In the genomic region with DNA sequence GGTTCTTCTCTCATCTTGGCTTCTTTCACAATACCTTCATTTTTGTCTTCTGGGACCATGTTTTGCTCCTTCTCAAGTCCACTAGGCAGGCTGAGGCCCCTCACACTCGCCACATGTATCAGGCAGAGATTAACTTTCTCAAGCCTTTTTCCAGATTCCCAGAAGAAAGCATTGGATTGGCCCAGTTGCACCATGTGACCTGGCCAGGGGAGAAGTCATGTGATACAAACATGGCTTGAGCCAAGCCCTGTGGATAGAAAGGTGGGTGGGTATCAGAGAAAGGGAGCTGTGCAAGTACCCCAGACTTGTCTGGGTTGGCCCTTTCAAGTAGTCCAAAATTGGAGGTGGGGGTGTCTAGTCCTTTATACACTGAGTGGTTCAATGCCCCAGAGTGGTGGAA, we compare ENCODE assay signal across 26 cellular contexts. TPM values are rescaled to one million over a fixed set of nuclear protein-coding genes. Genes with fewer than 3 reads are reported as not detected.
A peak's percentile ranks its signal among the peaks of the same experiment; 100 is the strongest.
DNase-seq lines count a peak whose midpoint lies in the region; ATAC-seq and TF ChIP-seq lines count a peak whose summit lies in the region.
"Had no signal": no experiment of that assay in that cellular context is flagged by ENCODE, and none has a peak within 500 bp of the region (broad histone marks: within the 10 kb centered on the region; RNA-seq: fewer than 3 reads in every experiment).

No MANE protein-coding gene starts in this region.

- no peaks in the 10 kb centered on the region for H3K27me3 Mint-ChIP-seq in activated naive CD4-positive, alpha-beta T cell treated with anti-CD3 and anti-CD28 coated beads, Interleukin-2, amount 50 U/mL, for 24 hours
- peaks cover 7% of the 10 kb centered on the region for H3K27me3 Mint-ChIP-seq in activated naive CD4-positive, alpha-beta T cell treated with anti-CD3 and anti-CD28 coated beads, Interleukin-2, amount 10 ng/mL, durations not matched to agents 7 days and 5 days
- H3K27me3 Mint-ChIP-seq: CD4-positive, alpha-beta memory T cell had no signal

- no peak overlapping the region for H3K4me3 Mint-ChIP-seq in activated naive CD4-positive, alpha-beta T cell treated with anti-CD3 and anti-CD28 coated beads, Interleukin-2, amount 50 U/mL, for 24 hours
- no peak overlapping the region for H3K4me3 Mint-ChIP-seq in activated naive CD4-positive, alpha-beta T cell treated with anti-CD3 and anti-CD28 coated beads, Interleukin-2, amount 10 ng/mL, durations not matched to agents 7 days and 5 days
- H3K4me3 Mint-ChIP-seq: CD4-positive, alpha-beta memory T cell; HFFc6; T-cell had no signal

- no peaks in the 10 kb centered on the region for H3K79me2 ChIP-seq in PC-9 (ENCODE audit: low read depth)
- no peaks in the 10 kb centered on the region for H3K79me2 ChIP-seq in Karpas-422 (ENCODE audit: low read length)

- no peak for TF ChIP-seq CTCF in PC-9 (conservative IDR thresholded peaks at IDR 0.05)

- intact Hi-C loops in PC-9 (cut with micrococcal nuclease; ENCODE audit: unreplicated experiment), result no loop called here

- H4K20me1 ChIP-seq in PC-9 (ENCODE audit: insufficient read depth) (no peaks in the 10 kb centered on the region), Karpas-422 (ENCODE audit: insufficient read depth, low read depth, low read length) (no peaks in the 10 kb centered on the region)
- H4K20me1 ChIP-seq: BLaER1 had no signal

- no peaks in the 10 kb centered on the region for H3K9me3 Mint-ChIP-seq in activated naive CD4-positive, alpha-beta T cell treated with anti-CD3 and anti-CD28 coated beads, Interleukin-2, amount 50 U/mL, for 24 hours
- H3K9me3 Mint-ChIP-seq in activated naive CD4-positive, alpha-beta T cell treated with anti-CD3 and anti-CD28 coated beads, Interleukin-2, amount 10 ng/mL, durations not matched to agents 7 days and 5 days, result no peaks in the 10 kb centered on the region
- H3K9me3 Mint-ChIP-seq: CD4-positive, alpha-beta memory T cell; HFFc6; T-cell had no signal

- H3K9ac ChIP-seq in Karpas-422 (ENCODE audit: low read length), result no peak overlapping the region
- H3K9ac ChIP-seq: BLaER1, GM23248 had no signal

- H3K27ac Mint-ChIP-seq in activated naive CD4-positive, alpha-beta T cell treated with anti-CD3 and anti-CD28 coated beads, Interleukin-2, amount 50 U/mL, for 24 hours, result peak overlapping the region; percentile 4
- H3K27ac Mint-ChIP-seq in activated naive CD4-positive, alpha-beta T cell treated with anti-CD3 and anti-CD28 coated beads, Interleukin-2, amount 10 ng/mL, durations not matched to agents 7 days and 5 days, result no peak overlapping the region
- H3K27ac Mint-ChIP-seq: CD4-positive, alpha-beta memory T cell; HFFc6; T-cell had no signal

- CTCF ChIA-PET in activated naive CD4-positive, alpha-beta T cell treated with anti-CD3 and anti-CD28 coated beads, Interleukin-2, amount 10 ng/mL, durations not matched to agents 7 days and 5 days (lab: Charles Lee), result no interaction called here
- CTCF ChIA-PET in PC-9 (lab: Charles Lee), result no interaction called here

- BruUV-seq in PC-9 (replicated peaks; lab: Mats Ljungman, UMichigan), result no TSS peak

- POLR2A ChIA-PET in PC-9 (lab: Charles Lee; ENCODE audit: unreplicated experiment), result interaction anchor here (0.6 kb wide), 1 partner anchor 40 kb away, joined by 3 read pairs; no protein-coding TSS in a partner anchor

- H3K36me3 ChIP-seq in PC-9 (ENCODE audit: low read depth) (no peaks in the 10 kb centered on the region), Karpas-422 (ENCODE audit: insufficient read depth, low read length) (no peaks in the 10 kb centered on the region)
- H3K36me3 ChIP-seq: BLaER1, MG63, Peyer's patch had no signal

- H3K4me2 ChIP-seq in PC-9 (0 out of 2 replicates have a peak overlapping the region, but pooled peaks have one; percentile 1), Karpas-422 (ENCODE audit: low read depth, low read length, poor library complexity, severe bottlenecking) (no peak overlapping the region)
- H3K4me2 ChIP-seq: BLaER1 had no signal

- H3K4me1 ChIP-seq in PC-9 (replicated peaks; ENCODE audit: insufficient read depth), result peaks cover 16% of the 10 kb centered on the region; the same call in 1 of the 2 replicates
- no peaks in the 10 kb centered on the region for H3K4me1 ChIP-seq in Karpas-422 (ENCODE audit: low read length)
- H3K4me1 ChIP-seq: Peyer's patch had no signal

- H2AFZ ChIP-seq in PC-9 (no peak overlapping the region), Karpas-422 (ENCODE audit: low read length) (no peak overlapping the region)
- H2AFZ ChIP-seq: GM23248 had no signal

- DNase-seq in activated naive CD4-positive, alpha-beta T cell treated with anti-CD3 and anti-CD28 coated beads, Interleukin-2, amount 10 ng/mL, durations not matched to agents 7 days and 5 days, result no peak
- DNase-seq in PC-9, result no peak
- peak; percentile 7 for DNase-seq in islet precursor cell
- DNase-seq in NCI-H2107 treated with DMSO at 0.1 percent for 48 hours (lab: John Stamatoyannopoulos, UW; ENCODE audit: unreplicated experiment), result no peak
- DNase-seq in HCEC 1CT, result no peak
- DNase-seq in Karpas-422, result no peak
- DNase-seq: CD4-positive, alpha-beta memory T cell; DMS153; GDM1; GM23248; HFFc6; Kasumi-1; MG63; NCI-H1092 treated with DMSO at 0.1 percent for 48 hours; NCI-H1694 treated with DMSO at 0.1 percent for 48 hours; NCI-H2227 treated with DMSO at 0.1 percent for 48 hours; NCI-H510A treated with DMSO at 0.1 percent for 48 hours; NCI-H774; Peyer's patch; T-cell had no signal

- no peaks in the 10 kb centered on the region for H3K4me1 Mint-ChIP-seq in activated naive CD4-positive, alpha-beta T cell treated with anti-CD3 and anti-CD28 coated beads, Interleukin-2, amount 50 U/mL, for 24 hours
- no peaks in the 10 kb centered on the region for H3K4me1 Mint-ChIP-seq in activated naive CD4-positive, alpha-beta T cell treated with anti-CD3 and anti-CD28 coated beads, Interleukin-2, amount 10 ng/mL, durations not matched to agents 7 days and 5 days
- H3K4me1 Mint-ChIP-seq: CD4-positive, alpha-beta memory T cell; T-cell had no signal

- no peak overlapping the region for H3K27ac ChIP-seq in PC-9
- no peak overlapping the region for H3K27ac ChIP-seq in Karpas-422 (ENCODE audit: low read length)
- H3K27ac ChIP-seq: BLaER1, GM23248, Peyer's patch had no signal

- H3F3A ChIP-seq in PC-9 (ENCODE audit: insufficient read depth, low read depth), result peaks cover 5% of the 10 kb centered on the region; the same call in 1 of the 2 replicates

- ATAC-seq in HG03354 (IDR thresholded peaks at IDR 0.05; ENCODE audit: poor library complexity, severe bottlenecking, unreplicated experiment), result no peak
- ATAC-seq: HepG2, Right ventricle myocardium inferior, T-cell had no signal

- H3K4me3 ChIP-seq in PC-9 (no peak overlapping the region), Karpas-422 (ENCODE audit: low read length) (no peak overlapping the region)
- H3K4me3 ChIP-seq: BLaER1, GM23248, MG63, Peyer's patch had no signal

- H3K36me3 Mint-ChIP-seq in activated naive CD4-positive, alpha-beta T cell treated with anti-CD3 and anti-CD28 coated beads, Interleukin-2, amount 50 U/mL, for 24 hours, result no peaks in the 10 kb centered on the region
- H3K36me3 Mint-ChIP-seq in activated naive CD4-positive, alpha-beta T cell treated with anti-CD3 and anti-CD28 coated beads, Interleukin-2, amount 10 ng/mL, durations not matched to agents 7 days and 5 days, result peaks cover 2% of the 10 kb centered on the region
- H3K36me3 Mint-ChIP-seq: CD4-positive, alpha-beta memory T cell; T-cell had no signal

- H3K9me3 ChIP-seq in PC-9 (ENCODE audit: insufficient read depth, low read depth), result no peaks in the 10 kb centered on the region
- H3K9me3 ChIP-seq in Karpas-422 (ENCODE audit: low read length), result no peaks in the 10 kb centered on the region
- H3K9me3 ChIP-seq: BLaER1, MG63, Peyer's patch had no signal

- H3K9me2 ChIP-seq in PC-9 (ENCODE audit: insufficient read depth), result no peaks in the 10 kb centered on the region
- H3K9me2 ChIP-seq in Karpas-422 (replicated peaks; ENCODE audit: insufficient read depth, low read length), result no peaks in the 10 kb centered on the region

- H3K27me3 ChIP-seq in PC-9 (ENCODE audit: insufficient read depth, low read depth) (no peaks in the 10 kb centered on the region), Karpas-422 (ENCODE audit: low read length) (no peaks in the 10 kb centered on the region)
- H3K27me3 ChIP-seq: BLaER1, MG63, Peyer's patch had no signal

RNA-seq across cellular contexts. Expression of a gene that starts 36.7 kb away (rescaled TPM):
- 1.2 and 1.3 TPM in 2 replicates for total RNA-seq in PC-9 (2021)
- total RNA-seq in Karpas-422 (2014; rRNA removed; shearing (Covaris generic); ENCODE audit: low replicate concordance), result not detected in 2 replicates
- total RNA-seq: CD4-positive, alpha-beta memory T cell; Daoy; HepG2 had no signal

RNA-seq across cellular contexts. Expression of a gene that starts 57.6 kb away (rescaled TPM):
- total RNA-seq in PC-9 (2021), result 16.9 and 21.4 TPM in 2 replicates
- 1.5 and 2.2 TPM in 2 replicates for total RNA-seq in Karpas-422 (2014; rRNA removed; shearing (Covaris generic); ENCODE audit: low replicate concordance)
